Comparison of ENCODE assay signal across 15 cellular contexts in genomic region chr5:90930062-90930461, GRCh38.
DNase-seq lines count a peak whose midpoint lies in the region; ATAC-seq and TF ChIP-seq lines count a peak whose summit lies in the region.
"Had no signal": no experiment of that assay in that cellular context is flagged by ENCODE, and none has a peak within 500 bp of the region (broad histone marks: within the 10 kb centered on the region; RNA-seq: fewer than 3 reads in every experiment).

No MANE protein-coding gene starts in this region.

- no peak for ATAC-seq in GM18873 (IDR thresholded peaks at IDR 0.05; ENCODE audit: low FRiP score, unreplicated experiment)
- no peak for ATAC-seq in GM21737 (IDR thresholded peaks at IDR 0.05; ENCODE audit: unreplicated experiment)
- ATAC-seq in upper lobe of left lung (ENCODE audit: low FRiP score in 2 of 2) = no peak

- no CpG with 5 or more reads among the region's 5 CpGs for WGBS in H9 (ENCODE audit: extremely low coverage, insufficient read length, low lambda C conversion rate)
- 69 to 82% methylated on average over 5 of the region's 5 CpGs for WGBS in upper lobe of left lung, 2 donors

- H3K4me2 ChIP-seq in H9 (ENCODE audit: insufficient read depth, insufficient read length, low read length) = no peak overlapping the region
- H3K4me2 ChIP-seq: SK-N-SH had no signal

- H4K8ac ChIP-seq in H9 (replicated peaks; ENCODE audit: insufficient read length, low read depth, low read length) = no peak overlapping the region

- H3K27me3 ChIP-seq in H9 (ENCODE audit: insufficient read depth, low read length) = no peaks in the 10 kb centered on the region
- H3K27me3 ChIP-seq in upper lobe of left lung = no peaks in the 10 kb centered on the region

- H2BK5ac ChIP-seq in H9 (ENCODE audit: insufficient read length, low read length) = no peak overlapping the region

- H3K27ac Mint-ChIP-seq in H9 (no peak overlapping the region), glutamatergic neuron (ENCODE audit: unreplicated experiment) (no peak overlapping the region), nephron progenitor cell (no peak overlapping the region)
- H3K27ac Mint-ChIP-seq: CD4-positive, alpha-beta T cell had no signal

- no peaks in the 10 kb centered on the region for H3K79me2 ChIP-seq in H9 (ENCODE audit: insufficient read depth, low read length)

- no peak overlapping the region for H2AK5ac ChIP-seq in H9 (ENCODE audit: insufficient read length, low read length)

- H2BK12ac ChIP-seq in H9 (ENCODE audit: insufficient read length, low read depth, low read length) = no peak overlapping the region

- no peaks in the 10 kb centered on the region for H3K4me1 ChIP-seq in H9 (ENCODE audit: insufficient read depth, low read length)
- H3K4me1 ChIP-seq in upper lobe of left lung = peaks cover 4 to 11% (median 8%) of the 10 kb centered on the region in 4 donors

- TF ChIP-seq CTCF in H9 (conservative IDR thresholded peaks at IDR 0.05) (no peak), glutamatergic neuron (IDR thresholded peaks at IDR 0.05; ENCODE audit: partially characterized antibody, unreplicated experiment) (no peak), nephron progenitor cell (IDR thresholded peaks at IDR 0.05) (no peak), upper lobe of left lung (IDR thresholded peaks at IDR 0.05) (no peak)

- H3K9me3 ChIP-seq in H9 (ENCODE audit: control insufficient read depth, low read depth, low read length) (no peaks in the 10 kb centered on the region), upper lobe of left lung (peaks cover 0 to 3% (median 0%) of the 10 kb centered on the region in 4 donors)
- H3K9me3 ChIP-seq: HAP-1 had no signal

- H3K27me3 Mint-ChIP-seq in H9 (ENCODE audit: low read depth) (no peaks in the 10 kb centered on the region), glutamatergic neuron (ENCODE audit: unreplicated experiment) (no peaks in the 10 kb centered on the region), nephron progenitor cell (ENCODE audit: low read depth, poor library complexity) (no peaks in the 10 kb centered on the region)
- H3K27me3 Mint-ChIP-seq: CD4-positive, alpha-beta T cell had no signal

- no peak overlapping the region for H3K9ac ChIP-seq in H9 (ENCODE audit: extremely low read depth, insufficient read length, low read length)
- H3K9ac ChIP-seq: SK-N-SH had no signal

- H3K4me3 ChIP-seq in upper lobe of left lung = no peak overlapping the region
- H3K4me3 ChIP-seq: A549, HAP-1, K562 had no signal

- no peaks in the 10 kb centered on the region for H3K79me1 ChIP-seq in H9 (ENCODE audit: insufficient read depth, low read depth, low read length, poor library complexity, severe bottlenecking)

- no peaks in the 10 kb centered on the region for H3K36me3 ChIP-seq in upper lobe of left lung
- H3K36me3 ChIP-seq: HAP-1 had no signal

- H4K91ac ChIP-seq in H9 (ENCODE audit: insufficient read length, low read depth, low read length) = no peak overlapping the region

- no peak overlapping the region for H3T11ph ChIP-seq in H9 (ENCODE audit: low read length)

- H3K4me1 Mint-ChIP-seq in H9 (peaks cover 21 to 39% of the 10 kb centered on the region in 2 experiments), glutamatergic neuron (ENCODE audit: low read depth, unreplicated experiment) (peaks cover 4% of the 10 kb centered on the region), nephron progenitor cell (peaks cover 49% of the 10 kb centered on the region)

- H2AFZ ChIP-seq in H9 (ENCODE audit: low read length) = no peak overlapping the region

- H3K4me3 Mint-ChIP-seq in H9 (peak overlapping the region; percentile 52 to 94; a peak in 1 of 5 replicates), glutamatergic neuron (ENCODE audit: unreplicated experiment) (peak overlapping the region; percentile 94), nephron progenitor cell (peak overlapping the region; percentile 96)
- H3K4me3 Mint-ChIP-seq: CD4-positive, alpha-beta T cell had no signal

- no peak overlapping the region for H3K14ac ChIP-seq in H9 (ENCODE audit: insufficient read depth, low read length)

- H2BK20ac ChIP-seq in H9 (ENCODE audit: low read depth, low read length, poor library complexity, severe bottlenecking) = no peak overlapping the region

- no peak overlapping the region for H3K18ac ChIP-seq in H9 (ENCODE audit: insufficient read length, low read depth, low read length)

- no peak overlapping the region for H2BK15ac ChIP-seq in H9 (ENCODE audit: low read depth, low read length)

- DNase-seq in H9 (no peak), NCI-H748 treated with DMSO at 0.1 percent for 48 hours (lab: John Stamatoyannopoulos, UW) (peak; percentile 35), glutamatergic neuron (no peak), nephron progenitor cell (no peak), upper lobe of left lung (no peak)
- DNase-seq: CD4-positive, alpha-beta T cell; NCI-H1105; NCI-H2081; NCI-H446 treated with DMSO at 0.1 percent for 48 hours; SK-N-SH had no signal

- H2BK120ac ChIP-seq in H9 (ENCODE audit: low read depth, low read length, poor library complexity, severe bottlenecking) = no peak overlapping the region

- peaks cover 6 to 19% (median 8%) of the 10 kb centered on the region in 3 experiments for H3K36me3 Mint-ChIP-seq in H9 (ENCODE audit: insufficient read depth in 1 of 3, low read depth in 3 of 3)
- peaks cover 5% of the 10 kb centered on the region for H3K36me3 Mint-ChIP-seq in glutamatergic neuron (ENCODE audit: unreplicated experiment)
- H3K36me3 Mint-ChIP-seq in nephron progenitor cell (ENCODE audit: low read depth) = peaks cover 39% of the 10 kb centered on the region

- H3K23ac ChIP-seq in H9 (ENCODE audit: insufficient read length, low read depth, low read length) = no peak overlapping the region

- H4K20me1 ChIP-seq in H9 (ENCODE audit: control insufficient read depth, insufficient read depth, insufficient read length) = no peaks in the 10 kb centered on the region

- no peak overlapping the region for H3K27ac ChIP-seq in H9 (ENCODE audit: insufficient read length, low read depth, low read length)
- H3K27ac ChIP-seq in upper lobe of left lung = no peak overlapping the region

- H3K56ac ChIP-seq in H9 (ENCODE audit: insufficient read length, low read depth, low read length) = no peak overlapping the region

- no peak for TF ChIP-seq POLR2A in upper lobe of left lung (IDR thresholded peaks at IDR 0.05)

- TF ChIP-seq EP300 in upper lobe of left lung (IDR thresholded peaks at IDR 0.05) = no peak

- H4K5ac ChIP-seq in H9 (ENCODE audit: insufficient read length, low read depth, low read length) = no peak overlapping the region

- H3K9me3 Mint-ChIP-seq in H9 (peaks cover 5 to 15% of the 10 kb centered on the region in 2 experiments; a peak in 4 of 5 replicates), glutamatergic neuron (ENCODE audit: unreplicated experiment) (peaks cover 6% of the 10 kb centered on the region), nephron progenitor cell (peaks cover 36% of the 10 kb centered on the region)

- H3K4ac ChIP-seq in H9 (ENCODE audit: low read depth, low read length) = no peak overlapping the region

- no peaks in the 10 kb centered on the region for H3K23me2 ChIP-seq in H9 (ENCODE audit: insufficient read length, low read depth, low read length, poor library complexity, severe bottlenecking)
